In the genomic region with DNA sequence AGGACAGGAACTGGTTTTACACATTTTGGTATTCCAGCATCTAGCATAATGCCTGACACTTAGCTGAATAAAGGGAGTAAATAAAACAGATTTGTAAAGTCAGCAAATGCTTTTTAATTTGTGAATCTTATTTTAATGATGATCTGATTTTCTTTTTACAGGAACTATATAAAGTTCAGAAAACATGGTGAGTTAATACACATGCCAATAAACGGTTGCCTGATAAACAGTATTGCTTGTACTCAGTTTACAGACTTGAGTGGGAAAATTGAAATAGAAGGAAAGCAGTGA, we compare ENCODE assay signal across 8 cellular contexts. TPM values are rescaled to one million over a fixed set of nuclear protein-coding genes. Genes with fewer than 3 reads are reported as not detected.
DNase-seq lines count a peak whose midpoint lies in the region; ATAC-seq, FAIRE-seq and TF ChIP-seq lines count a peak whose summit lies in the region.

No MANE protein-coding gene starts in this region.

- peaks cover 58% of the 10 kb centered on the region for H3K36me3 ChIP-seq in DOHH2 (ENCODE audit: control insufficient read depth, low read length)
- H3K36me3 ChIP-seq in Panc1 (ENCODE audit: control insufficient read depth, insufficient read depth, low read length): peaks cover 38% of the 10 kb centered on the region
- no peaks in the 10 kb centered on the region for H3K36me3 ChIP-seq in parathyroid adenoma (ENCODE audit: control insufficient read depth, insufficient read depth, low read length)

- intact Hi-C loops in Panc1 (cut with micrococcal nuclease; ENCODE audit: unreplicated experiment): no loop called here

- H3K4me2 ChIP-seq in DOHH2 (ENCODE audit: low read length) (peak overlapping the region; percentile 84), parathyroid adenoma (ENCODE audit: low read length) (peak overlapping the region; percentile 92)

- H3K9me3 ChIP-seq in DOHH2 (ENCODE audit: control insufficient read depth, insufficient read depth, low read length) (no peaks in the 10 kb centered on the region), Panc1 (ENCODE audit: control insufficient read depth, insufficient read depth, low read depth, low read length) (no peaks in the 10 kb centered on the region), parathyroid adenoma (ENCODE audit: control insufficient read depth, low read length) (no peaks in the 10 kb centered on the region)

- peaks cover 16% of the 10 kb centered on the region for H3K4me1 ChIP-seq in DOHH2 (ENCODE audit: control insufficient read depth, low read length)
- H3K4me1 ChIP-seq in Panc1 (ENCODE audit: control insufficient read depth, insufficient read depth, low read length): peaks cover 21% of the 10 kb centered on the region
- no peaks in the 10 kb centered on the region for H3K4me1 ChIP-seq in parathyroid adenoma

- CTCF ChIA-PET in Panc1 (lab: Charles Lee): no interaction called here

- no TSS peak for BruUV-seq in Panc1 (replicated peaks; lab: Mats Ljungman, UMichigan)

- POLR2A ChIA-PET in Panc1 (lab: Charles Lee): interaction anchor here (1.0 kb wide), 1 partner anchor 8 kb away, joined by 3 read pairs; no protein-coding TSS in a partner anchor

- no peaks in the 10 kb centered on the region for H3K27me3 ChIP-seq in DOHH2 (ENCODE audit: control insufficient read depth, low read length)
- no peaks in the 10 kb centered on the region for H3K27me3 ChIP-seq in Panc1 (ENCODE audit: control insufficient read depth, insufficient read depth, low read length)
- H3K27me3 ChIP-seq in parathyroid adenoma (ENCODE audit: control insufficient read depth, insufficient read depth, low read length): no peaks in the 10 kb centered on the region

- no peak for DNase-seq in Panc1 (ENCODE audit: low read depth, low spot score)
- DNase-seq in epithelial cell of prostate (ENCODE audit: low read depth, low spot score): no peak
- no peak for DNase-seq in urothelium cell line (ENCODE audit: low spot score)
- no peak for DNase-seq in DMS114 treated with DMSO at 0.1 percent for 48 hours (lab: John Stamatoyannopoulos, UW; ENCODE audit: unreplicated experiment)
- no peak for DNase-seq in SHP77 (lab: John Stamatoyannopoulos, UW)

- H3K79me2 ChIP-seq in DOHH2 (ENCODE audit: control insufficient read depth, low read length): peaks cover 40% of the 10 kb centered on the region
- H3K79me2 ChIP-seq in parathyroid adenoma: no peaks in the 10 kb centered on the region

- no peak overlapping the region for H3K9ac ChIP-seq in parathyroid adenoma

- peak overlapping the region; percentile 92 for H3K4me3 ChIP-seq in DOHH2 (ENCODE audit: low read length)
- H3K4me3 ChIP-seq in Panc1 (ENCODE audit: low read depth in 2 of 2, low read length in 2 of 2): peak overlapping the region; percentile 74 to 96
- H3K4me3 ChIP-seq in parathyroid adenoma (ENCODE audit: low read depth, low read length): peak overlapping the region; percentile 23

- H3F3A ChIP-seq in DOHH2 (ENCODE audit: control insufficient read depth, insufficient read depth): 0 out of 2 replicates have a peak, but pooled peaks cover 6% of the 10 kb centered on the region

- in situ Hi-C loops in Panc1 (cut with HindIII; ENCODE audit: low pct_unique_long_range_greater_than_20kb, low sequenced_read_pairs): no loop called here

- H2AFZ ChIP-seq in parathyroid adenoma: no peak overlapping the region

- TF ChIP-seq CTCF in DOHH2 (IDR thresholded peaks at IDR 0.05; ENCODE audit: low read depth, low read length, poor library complexity, severe bottlenecking): no peak
- TF ChIP-seq CTCF in Panc1 (IDR thresholded peaks at IDR 0.05): no peak
- TF ChIP-seq CTCF in parathyroid adenoma (IDR thresholded peaks at IDR 0.05): no peak

- no peaks in the 10 kb centered on the region for H3K9me2 ChIP-seq in DOHH2 (replicated peaks; ENCODE audit: control insufficient read depth, low read length)

- FAIRE-seq in urothelium cell line (lab: Jason Lieb, UNC): no peak

- H3K27ac ChIP-seq in DOHH2 (ENCODE audit: low read depth, low read length): no peak overlapping the region
- peak overlapping the region; percentile 82 for H3K27ac ChIP-seq in Panc1 (ENCODE audit: low read length)
- peak overlapping the region; percentile 68 for H3K27ac ChIP-seq in epithelial cell of prostate
- no peak overlapping the region for H3K27ac ChIP-seq in parathyroid adenoma

- peaks cover 5% of the 10 kb centered on the region; the same call in 1 of the 2 replicates for H4K20me1 ChIP-seq in DOHH2 (ENCODE audit: control insufficient read depth, insufficient read depth, low read depth, low read length)

- no peak for ATAC-seq in Panc1
- ATAC-seq in GM21576 (IDR thresholded peaks at IDR 0.05; ENCODE audit: unreplicated experiment): no peak

RNA-seq across cellular contexts. Expression of a gene that starts 1.4 kb away (rescaled TPM):
- 303 TPM for total RNA-seq in Panc1 (2021; ENCODE audit: unreplicated experiment)
- polyA plus RNA-seq in Panc1 (2012; ENCODE audit: insufficient read length): 139 TPM

RNA-seq across cellular contexts. Expression of a gene that starts 23.6 kb away (rescaled TPM):
- total RNA-seq in Panc1 (2021; ENCODE audit: unreplicated experiment): 52.4 TPM
- polyA plus RNA-seq in Panc1 (2012; ENCODE audit: insufficient read length): 22.3 TPM

RNA-seq across cellular contexts. Expression of a gene that starts 34.3 kb away (rescaled TPM):
- 19.8 TPM for total RNA-seq in Panc1 (2021; ENCODE audit: unreplicated experiment)
- 8.7 TPM for polyA plus RNA-seq in Panc1 (2012; ENCODE audit: insufficient read length)

Comparison
In these comparisons a context has a peak if more than half of its experiments do, and no peak if none do; other contexts are left out.
1. H3K27ac ChIP-seq: peak in Panc1 (single experiment) and epithelial cell of prostate (single experiment); none in DOHH2 (single experiment) and parathyroid adenoma (single experiment).
2. H3K4me3 ChIP-seq: peak in every context shown above with its lines; median percentile 92 in DOHH2; 85 in Panc1; 23 in parathyroid adenoma.